Comparison of ENCODE assay signal across 16 cellular contexts in genomic region chr3:180358179-180358578, GRCh38.
DNase-seq lines count a peak whose midpoint lies in the region; ATAC-seq and TF ChIP-seq lines count a peak whose summit lies in the region.
"Had no signal": no experiment of that assay in that cellular context is flagged by ENCODE, and none has a peak within 500 bp of the region (broad histone marks: within the 10 kb centered on the region; RNA-seq: fewer than 3 reads in every experiment).

No MANE protein-coding gene starts in this region.

- H3K27me3 ChIP-seq in naive thymus-derived CD4-positive, alpha-beta T cell (ENCODE audit: control insufficient read depth in 2 of 2, insufficient read depth in 2 of 2, low read length in 2 of 2), result no peaks in the 10 kb centered on the region

- CTCF ChIA-PET in naive thymus-derived CD4-positive, alpha-beta T cell (lab: Charles Lee), result no interaction called here

- H3K36me3 ChIP-seq in naive thymus-derived CD4-positive, alpha-beta T cell (ENCODE audit: control insufficient read depth in 2 of 3, insufficient read depth in 3 of 3, low read length in 3 of 3), result no peaks in the 10 kb centered on the region

- no peaks in the 10 kb centered on the region for H3K9me3 ChIP-seq in naive thymus-derived CD4-positive, alpha-beta T cell (ENCODE audit: control insufficient read depth in 2 of 3, low read length in 3 of 3)

- peaks cover 0 to 16% (median 2%) of the 10 kb centered on the region in 11 donors for H3K9me3 Mint-ChIP-seq in naive thymus-derived CD4-positive, alpha-beta T cell
- H3K9me3 Mint-ChIP-seq in stimulated activated naive CD8-positive, alpha-beta T cell treated with anti-CD3 and anti-CD28 coated beads, Interleukin-15, amount 100 ng/mL, for 72 hours, result peaks cover 5 to 6% of the 10 kb centered on the region in 2 donors
- H3K9me3 Mint-ChIP-seq: H9 had no signal

- no peak overlapping the region for H3K27ac Mint-ChIP-seq in naive thymus-derived CD4-positive, alpha-beta T cell
- H3K27ac Mint-ChIP-seq in stimulated activated naive CD8-positive, alpha-beta T cell treated with anti-CD3 and anti-CD28 coated beads, Interleukin-15, amount 100 ng/mL, for 72 hours, result no peak overlapping the region
- H3K27ac Mint-ChIP-seq: CD8-positive, alpha-beta T cell had no signal

- peaks cover 0 to 6% (median 4%) of the 10 kb centered on the region in 5 donors for H3K27me3 Mint-ChIP-seq in naive thymus-derived CD4-positive, alpha-beta T cell
- no peaks in the 10 kb centered on the region for H3K27me3 Mint-ChIP-seq in stimulated activated naive CD8-positive, alpha-beta T cell treated with anti-CD3 and anti-CD28 coated beads, Interleukin-15, amount 100 ng/mL, for 72 hours

- H3K27ac ChIP-seq in naive thymus-derived CD4-positive, alpha-beta T cell (ENCODE audit: low read depth, low read length), result no peak overlapping the region
- H3K27ac ChIP-seq: PC-9 had no signal

- in situ Hi-C loops in astrocyte of the spinal cord (cut with HindIII; ENCODE audit: low sequenced_read_pairs), result no loop called here

- H3K36me3 Mint-ChIP-seq in naive thymus-derived CD4-positive, alpha-beta T cell, result no peaks in the 10 kb centered on the region
- H3K36me3 Mint-ChIP-seq: CD8-positive, alpha-beta T cell had no signal

- H3K4me1 ChIP-seq in naive thymus-derived CD4-positive, alpha-beta T cell (ENCODE audit: control insufficient read depth in 2 of 2, insufficient read depth in 2 of 2, low read length in 2 of 2), result no peaks in the 10 kb centered on the region

- no peak for TF ChIP-seq CTCF in AG09309 (IDR thresholded peaks at IDR 0.05; ENCODE audit: control insufficient read depth, insufficient read depth, low read depth, low read length, missing control alignments)
- no peak for TF ChIP-seq CTCF in astrocyte of the spinal cord (IDR thresholded peaks at IDR 0.05; ENCODE audit: low read depth, low read length)
- TF ChIP-seq CTCF in foreskin fibroblast (IDR thresholded peaks at IDR 0.05; ENCODE audit: low read depth, low read length), result no peak

- no peak for ATAC-seq in GM19023 (IDR thresholded peaks at IDR 0.05; ENCODE audit: unreplicated experiment)
- no peak for ATAC-seq in naive thymus-derived CD4-positive, alpha-beta T cell
- ATAC-seq in stimulated activated naive CD8-positive, alpha-beta T cell treated with anti-CD3 and anti-CD28 coated beads, Interleukin-15, amount 100 ng/mL, for 72 hours, result no peak
- ATAC-seq: CD8-positive, alpha-beta T cell; K562; Right ventricle myocardium inferior had no signal

- intact Hi-C loops in naive thymus-derived CD4-positive, alpha-beta T cell (cut with micrococcal nuclease), result no loop called here

- DNase-seq in AG09309 (ENCODE audit: low read depth) (peak; percentile 23), HT1080 (ENCODE audit: low read depth) (peak; percentile 84), astrocyte of the spinal cord (ENCODE audit: low read depth, low spot score) (peak; percentile 27), foreskin fibroblast (peak; percentile 0 to 1), NCI-H2107 treated with DMSO at 0.1 percent for 48 hours (lab: John Stamatoyannopoulos, UW; ENCODE audit: unreplicated experiment) (no peak)
- DNase-seq in naive thymus-derived CD4-positive, alpha-beta T cell, result no peak
- no peak for DNase-seq in stimulated activated naive CD8-positive, alpha-beta T cell treated with anti-CD3 and anti-CD28 coated beads, Interleukin-15, amount 100 ng/mL, for 72 hours
- DNase-seq: CD8-positive, alpha-beta T cell; H9; NCI-H1092; NCI-H1694; NCI-H446; PC-9 had no signal

- H3K4me3 ChIP-seq in AG09309 (ENCODE audit: control insufficient read depth, low read depth, low read length) (no peak overlapping the region), astrocyte of the spinal cord (ENCODE audit: low read depth, low read length) (no peak overlapping the region), foreskin fibroblast (ENCODE audit: low read depth in 1 of 2, low read length in 2 of 2) (no peak overlapping the region)
- no peak overlapping the region for H3K4me3 ChIP-seq in naive thymus-derived CD4-positive, alpha-beta T cell (ENCODE audit: low read length)
- H3K4me3 ChIP-seq: K562, PC-9 had no signal

- H3K4me1 Mint-ChIP-seq in naive thymus-derived CD4-positive, alpha-beta T cell, result no peaks in the 10 kb centered on the region
- no peaks in the 10 kb centered on the region for H3K4me1 Mint-ChIP-seq in stimulated activated naive CD8-positive, alpha-beta T cell treated with anti-CD3 and anti-CD28 coated beads, Interleukin-15, amount 100 ng/mL, for 72 hours

- POLR2A ChIA-PET in naive thymus-derived CD4-positive, alpha-beta T cell (lab: Charles Lee), result interaction anchor here (0.7 kb wide), 1 partner anchor 99 kb away, joined by 3 read pairs; no protein-coding TSS in a partner anchor

- H3K4me3 Mint-ChIP-seq in naive thymus-derived CD4-positive, alpha-beta T cell, result no peak overlapping the region
- H3K4me3 Mint-ChIP-seq in stimulated activated naive CD8-positive, alpha-beta T cell treated with anti-CD3 and anti-CD28 coated beads, Interleukin-15, amount 100 ng/mL, for 72 hours, result no peak overlapping the region
- H3K4me3 Mint-ChIP-seq: CD8-positive, alpha-beta T cell; H9 had no signal

Comparison
In these comparisons a context has a peak if more than half of its experiments do, and no peak if none do; other contexts are left out.
1. DNase-seq: peak in AG09309 (single experiment), HT1080 (single experiment), astrocyte of the spinal cord (single experiment) and foreskin fibroblast (2 of 2); none in NCI-H2107 treated with DMSO at 0.1 percent for 48 hours (single experiment), naive thymus-derived CD4-positive, alpha-beta T cell (0 of 9) and stimulated activated naive CD8-positive, alpha-beta T cell treated with anti-CD3 and anti-CD28 coated beads, Interleukin-15, amount 100 ng/mL, for 72 hours (0 of 2).